Comparison of ENCODE assay signal across 18 cellular contexts in the genomic region with DNA sequence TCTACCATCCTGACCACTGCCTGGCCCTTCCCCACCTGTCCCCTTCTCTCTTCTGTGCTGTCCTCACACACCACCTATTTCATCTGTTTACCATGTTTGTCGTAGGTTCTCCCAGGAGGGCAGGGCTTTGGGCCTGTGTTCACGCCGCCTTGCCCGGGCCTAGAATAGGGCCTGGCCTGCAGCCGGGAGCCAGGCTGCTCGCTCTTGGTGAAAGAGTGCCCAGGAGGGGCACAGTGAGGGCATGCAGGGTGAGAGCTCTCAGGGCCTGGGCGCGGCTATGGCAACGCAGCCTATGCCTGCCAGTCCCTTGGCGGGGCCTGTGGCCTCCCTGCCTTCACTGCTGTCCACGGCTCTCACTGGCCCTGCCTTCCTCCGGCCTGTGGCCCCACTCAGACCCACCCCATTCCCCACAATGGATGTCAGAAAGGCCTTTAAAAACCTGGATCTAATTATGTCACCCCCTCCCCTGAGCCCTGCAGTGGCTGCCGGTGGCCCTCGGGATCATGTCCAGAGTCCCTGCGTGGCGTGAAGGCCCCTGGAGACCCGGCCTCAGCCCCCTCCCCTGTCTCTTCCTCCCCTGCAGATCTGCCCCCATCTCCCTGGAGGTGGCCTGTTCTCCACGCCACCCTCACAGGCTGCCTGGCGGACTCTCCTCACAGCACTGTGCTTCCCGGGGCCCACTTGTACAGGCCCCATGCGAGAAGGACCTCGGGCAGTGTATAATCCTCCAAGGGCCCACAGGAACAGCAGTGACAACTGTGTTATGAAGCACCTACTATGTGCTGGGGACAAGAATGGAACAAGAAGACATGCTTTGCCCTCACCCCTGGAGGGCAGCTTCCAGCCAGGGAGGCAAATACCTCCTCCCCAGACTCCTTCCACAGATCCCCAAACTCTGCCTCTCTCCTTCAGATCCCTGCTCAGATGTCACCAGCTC. TPM values are rescaled to one million over a fixed set of nuclear protein-coding genes. Genes with fewer than 3 reads are reported as not detected.
DNase-seq lines count a peak whose midpoint lies in the region; ATAC-seq, FAIRE-seq and TF ChIP-seq lines count a peak whose summit lies in the region.
"Had no signal": no experiment of that assay in that cellular context is flagged by ENCODE, and none has a peak within 500 bp of the region (broad histone marks: within the 10 kb centered on the region; RNA-seq: fewer than 3 reads in every experiment).

No MANE protein-coding gene starts in this region.

- H3K9me3 ChIP-seq in SK-N-SH (no peaks in the 10 kb centered on the region), A549 (no peaks in the 10 kb centered on the region), Karpas-422 (ENCODE audit: low read length) (no peaks in the 10 kb centered on the region)

- no peak overlapping the region for H3K27ac ChIP-seq in SK-N-SH (ENCODE audit: low read depth in 2 of 2, low read length in 1 of 2)
- no peak overlapping the region for H3K27ac ChIP-seq in A549
- no peak overlapping the region for H3K27ac ChIP-seq in Karpas-422 (ENCODE audit: low read length)

- H3K79me2 ChIP-seq in SK-N-SH (ENCODE audit: insufficient read depth) (no peaks in the 10 kb centered on the region), Karpas-422 (ENCODE audit: low read length) (no peaks in the 10 kb centered on the region)

- no peak for TF ChIP-seq CTCF in SK-N-SH (IDR thresholded peaks at IDR 0.05)
- no peak for TF ChIP-seq CTCF in A549 (IDR thresholded peaks at IDR 0.05)

- ATAC-seq in SK-N-SH treated with all-trans-retinoic acid at 6 μM for 48 hours (no peak; the same call in 1 of the 3 replicates), A549 (peak; percentile 21; a peak in 3 of 6 replicates)
- ATAC-seq: Panc1 had no signal

- POLR2A ChIA-PET in SK-N-SH (lab: Yijun Ruan, JAX) (no interaction called here), A549 (lab: Yijun Ruan, JAX) (no interaction called here)

- H3K36me3 ChIP-seq in SK-N-SH (replicated peaks in 1 of 2; ENCODE audit: control insufficient read depth in 1 of 2, insufficient read depth in 2 of 2, low read length in 1 of 2) (no peaks in the 10 kb centered on the region), Karpas-422 (ENCODE audit: insufficient read depth, low read length) (no peaks in the 10 kb centered on the region)

- H3K4me1 ChIP-seq in SK-N-SH (ENCODE audit: control insufficient read depth in 1 of 2, insufficient read depth in 2 of 2, low read depth in 1 of 2, low read length in 1 of 2): peaks cover 0 to 19% of the 10 kb centered on the region in 2 experiments; a peak in 1 of 4 replicates
- no peaks in the 10 kb centered on the region for H3K4me1 ChIP-seq in A549
- H3K4me1 ChIP-seq in Karpas-422 (ENCODE audit: low read length): peaks cover 5% of the 10 kb centered on the region

- CTCF ChIA-PET in SK-N-SH (lab: Yijun Ruan, JAX) (interaction anchor here (1.0 kb wide), 1 partner anchor 86 kb away, joined by 4 read pairs; no protein-coding TSS in a partner anchor), A549 (lab: Yijun Ruan, JAX) (interaction anchor here (1.0 to 1.2 kb wide), 3 partner anchors 45 to 170 kb away, joined by 3 to 4 read pairs (median 3); no protein-coding TSS in a partner anchor)

- H3K9me2 ChIP-seq in SK-N-SH (no peaks in the 10 kb centered on the region), Karpas-422 (replicated peaks; ENCODE audit: insufficient read depth, low read length) (no peaks in the 10 kb centered on the region)

- no peak overlapping the region for H3K9ac ChIP-seq in SK-N-SH
- H3K9ac ChIP-seq in Karpas-422 (ENCODE audit: low read length): no peak overlapping the region

- TF ChIP-seq EP300 in SK-N-SH (IDR thresholded peaks at IDR 0.05; ENCODE audit: borderline replicate concordance in 1 of 2, low read depth in 1 of 2, low read length in 1 of 2): no peak
- no peak for TF ChIP-seq EP300 in A549 (IDR thresholded peaks at IDR 0.05)

- FAIRE-seq in A549 (lab: Jason Lieb, UNC) (no peak), H54 (lab: Jason Lieb, UNC) (no peak)
- FAIRE-seq: A204.1 had no signal

- H3K4me3 ChIP-seq in SK-N-SH (ENCODE audit: low read depth in 2 of 2, low read length in 1 of 2) (no peak overlapping the region), A549 (no peak overlapping the region), Karpas-422 (ENCODE audit: low read length) (no peak overlapping the region)

- TF ChIP-seq POLR2A in A549 (IDR thresholded peaks at IDR 0.05; ENCODE audit: low read length) (no peak), H54 (IDR thresholded peaks at IDR 0.05; ENCODE audit: low read depth, low read length) (no peak)

- H4K20me1 ChIP-seq in SK-N-SH (ENCODE audit: insufficient read depth): no peaks in the 10 kb centered on the region
- no peaks in the 10 kb centered on the region for H4K20me1 ChIP-seq in Karpas-422 (ENCODE audit: insufficient read depth, low read depth, low read length)

- H3F3A ChIP-seq in SK-N-SH (replicated peaks; ENCODE audit: insufficient read depth): no peaks in the 10 kb centered on the region

- peak; percentile 61 for DNase-seq in SK-N-SH
- no peak for DNase-seq in A549 (ENCODE audit: low read depth in 1 of 2, low spot score in 1 of 2)
- peak; percentile 37 for DNase-seq in Karpas-422
- DNase-seq in medulla oblongata (ENCODE audit: extremely low spot score): peak; percentile 32
- DNase-seq in activated T-cell treated with anti-CD3 and anti-CD28 coated beads, Interleukin-2, amount 50 U/mL, for 1 hour: no peak
- no peak for DNase-seq in H54 (ENCODE audit: insufficient read length, low spot score)
- no peak for DNase-seq in dermis blood vessel endothelial cell
- DNase-seq: CD4-positive, alpha-beta T cell; DND-41; GF-D8; Kasumi-1; NCI-H1105 treated with DMSO at 0.1 percent for 48 hours; NCI-H1930; NCI-H510A treated with DMSO at 0.1 percent for 48 hours; SHP77 treated with DMSO at 0.1 percent for 48 hours had no signal

- H3K27me3 ChIP-seq in SK-N-SH (ENCODE audit: insufficient read depth) (peaks cover 15% of the 10 kb centered on the region; the same call in 1 of the 2 replicates), Karpas-422 (ENCODE audit: low read length) (no peaks in the 10 kb centered on the region)

- no peak overlapping the region for H3K4me2 ChIP-seq in SK-N-SH
- H3K4me2 ChIP-seq in A549: no peak overlapping the region
- no peak overlapping the region for H3K4me2 ChIP-seq in Karpas-422 (ENCODE audit: low read depth, low read length, poor library complexity, severe bottlenecking)

- TF ChIP-seq RAD21 in SK-N-SH (IDR thresholded peaks at IDR 0.05; ENCODE audit: low read length): no peak
- TF ChIP-seq RAD21 in A549 (conservative IDR thresholded peaks at IDR 0.05 in 1 of 2, IDR thresholded peaks at IDR 0.05 in 1 of 2): no peak

- 80% methylated on average over 12 of the region's 22 CpGs for WGBS in SK-N-SH (ENCODE audit: low lambda C conversion rate)
- 82% methylated on average over 17 of the region's 22 CpGs for WGBS in A549 (ENCODE audit: missing lambda C conversion rate)

- H2AFZ ChIP-seq in SK-N-SH (ENCODE audit: low read depth) (no peak overlapping the region), Karpas-422 (ENCODE audit: low read length) (no peak overlapping the region)

TF ChIP-seq in SK-N-SH, 30 proteins besides CTCF, POLR2A, EP300 and RAD21 (continues in another document):
- TF ChIP-seq POLR2AphosphoS5 (IDR thresholded peaks at IDR 0.05; ENCODE audit: low read depth, low read length): no peak
- TF ChIP-seq MEF2A (IDR thresholded peaks at IDR 0.05; ENCODE audit: borderline replicate concordance, low read depth): no peak
- TF ChIP-seq, protein P1, sequence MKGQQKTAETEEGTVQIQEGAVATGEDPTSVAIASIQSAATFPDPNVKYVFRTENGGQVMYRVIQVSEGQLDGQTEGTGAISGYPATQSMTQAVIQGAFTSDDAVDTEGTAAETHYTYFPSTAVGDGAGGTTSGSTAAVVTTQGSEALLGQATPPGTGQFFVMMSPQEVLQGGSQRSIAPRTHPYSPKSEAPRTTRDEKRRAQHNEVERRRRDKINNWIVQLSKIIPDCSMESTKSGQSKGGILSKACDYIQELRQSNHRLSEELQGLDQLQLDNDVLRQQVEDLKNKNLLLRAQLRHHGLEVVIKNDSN (IDR thresholded peaks at IDR 0.05; ENCODE audit: borderline replicate concordance, low read depth): no peak
- TF ChIP-seq SMC3 (IDR thresholded peaks at IDR 0.05; ENCODE audit: low read depth, low read length): no peak

TF ChIP-seq in SK-N-SH treated with all-trans-retinoic acid at 6 μM for 48 hours, 23 proteins besides CTCF, POLR2A, EP300 and RAD21 (continues in another document):
- no peak for TF ChIP-seq ISL1 (CRISPR knock-in tag; IDR thresholded peaks at IDR 0.05)
- no peak for TF ChIP-seq BACH2 (CRISPR knock-in tag; IDR thresholded peaks at IDR 0.05; ENCODE audit: borderline replicate concordance)
- TF ChIP-seq ARNTL (CRISPR knock-in tag; IDR thresholded peaks at IDR 0.05; ENCODE audit: borderline replicate concordance, low read depth): no peak
- TF ChIP-seq ESRRG (CRISPR knock-in tag; IDR thresholded peaks at IDR 0.05): no peak
- no peak for TF ChIP-seq TOX (CRISPR knock-in tag; IDR thresholded peaks at IDR 0.05; ENCODE audit: borderline replicate concordance)
- no peak for TF ChIP-seq PPARA (CRISPR knock-in tag; IDR thresholded peaks at IDR 0.05; ENCODE audit: borderline replicate concordance)
- no peak for TF ChIP-seq RARB (CRISPR knock-in tag; IDR thresholded peaks at IDR 0.05)

TF ChIP-seq in A549, 52 proteins besides CTCF, POLR2A, EP300 and RAD21 (continues in another document):
- TF ChIP-seq ZNF302 (CRISPR knock-in tag; IDR thresholded peaks at IDR 0.05) (no peak), GATA3 (IDR thresholded peaks at IDR 0.05; ENCODE audit: borderline replicate concordance) (no peak), ZC3H11A (IDR thresholded peaks at IDR 0.05) (no peak), RFX5 (IDR thresholded peaks at IDR 0.05) (no peak), FOXS1 (CRISPR knock-in tag; IDR thresholded peaks at IDR 0.05) (no peak)
- TF ChIP-seq, protein P2, sequence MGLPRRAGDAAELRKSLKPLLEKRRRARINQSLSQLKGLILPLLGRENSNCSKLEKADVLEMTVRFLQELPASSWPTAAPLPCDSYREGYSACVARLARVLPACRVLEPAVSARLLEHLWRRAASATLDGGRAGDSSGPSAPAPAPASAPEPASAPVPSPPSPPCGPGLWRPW (IDR thresholded peaks at IDR 0.05): no peak

RNA-seq across cellular contexts. Expression of a gene that starts 22.9 kb away (rescaled TPM):
- polyA plus RNA-seq in SK-N-SH (2012; rRNA removed) (10.4 and 14.3 TPM in 2 replicates), A549 (2011; rRNA removed) (9.5 and 10.2 TPM in 2 replicates), A549 (2017; fragmentation: RNase III; extraction: RNeasy Plus Mini Kit Qiagen cat#74134 plus additional on column Dnase treatment) (11.8 to 13.8 TPM (median 11.8 TPM) in 3 replicates)
- polyA plus RNA-seq in SK-N-SH (2012; cell fraction: cytosol; rRNA removed): 8.7 and 10.6 TPM in 2 replicates
- 35.9 and 37.2 TPM in 2 replicates for polyA plus RNA-seq in SK-N-SH (2012; cell fraction: nucleus; rRNA removed)
- 13.2 and 16.4 TPM in 2 replicates for polyA plus RNA-seq in A549 (2012; cell fraction: cytosol; rRNA removed)
- polyA plus RNA-seq in A549 (2012; cell fraction: nucleus; rRNA removed): 27.6 and 32.9 TPM in 2 replicates
- 10.0 and 15.0 TPM in 2 replicates for polyA minus RNA-seq in A549 (2011; rRNA and poly(A)+ RNA removed)
- 0.25 and 1.5 TPM in 2 replicates for total RNA-seq in Karpas-422 (2014; rRNA removed; shearing (Covaris generic); ENCODE audit: low replicate concordance)
- total RNA-seq in dermis blood vessel endothelial cell: 15.8 and 16.5 TPM in 2 replicates

Comparison
In these comparisons a context has a peak if more than half of its experiments do, and no peak if none do; other contexts are left out.
1. DNase-seq: peak in SK-N-SH (single experiment), Karpas-422 (single experiment) and medulla oblongata (single experiment); none in A549 (0 of 2), activated T-cell treated with anti-CD3 and anti-CD28 coated beads, Interleukin-2, amount 50 U/mL, for 1 hour (single experiment), H54 (single experiment) and dermis blood vessel endothelial cell (single experiment).